ENCODE assay signal across 3 cellular contexts in the genomic region with DNA sequence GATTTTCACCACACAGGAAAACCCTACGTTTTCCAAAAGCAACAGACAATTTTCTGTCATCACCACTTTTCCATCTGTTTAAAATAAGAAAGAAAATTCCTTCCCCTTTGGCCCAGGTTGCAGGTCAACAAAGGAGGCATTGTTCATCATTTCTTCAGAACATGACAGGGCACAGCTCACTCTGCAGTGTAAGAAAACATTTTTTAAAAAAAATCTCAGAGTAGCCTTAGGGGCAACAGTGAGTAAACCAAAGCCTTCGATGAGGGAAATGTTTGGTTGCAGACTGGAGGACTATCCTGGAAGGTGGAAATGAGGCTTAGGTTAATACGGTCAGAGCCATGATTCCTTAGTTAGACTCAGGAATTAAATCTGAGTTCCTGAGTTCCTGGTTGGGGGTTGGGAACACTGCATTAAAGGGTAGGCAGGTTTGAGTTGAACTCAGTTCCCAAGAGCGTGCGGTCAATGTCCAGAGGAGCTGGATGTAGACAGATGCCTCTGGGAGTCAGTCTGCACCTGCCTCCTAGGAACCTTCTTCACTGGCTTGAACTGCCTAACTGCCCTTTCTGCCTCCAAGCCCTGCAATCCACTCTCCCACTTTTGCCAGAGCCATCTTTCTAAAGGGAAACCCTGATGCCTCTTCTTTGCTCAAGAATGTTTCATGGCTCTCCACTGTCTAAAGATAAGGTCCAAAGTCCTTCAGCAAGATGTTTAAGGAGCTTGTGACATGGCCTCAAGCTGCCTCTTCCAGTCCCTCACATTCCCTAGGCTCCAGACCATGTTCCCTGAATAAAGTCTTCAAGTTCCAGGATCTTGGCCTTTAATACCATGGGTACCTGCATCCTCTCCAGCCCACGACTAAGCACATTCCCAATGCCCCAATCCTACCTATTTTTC.
TF ChIP-seq lines count a peak whose summit lies in the region.

No MANE protein-coding gene starts in this region.

TF ChIP-seq in H1, 55 proteins besides CTCF, POLR2A, EP300 and RAD21:
- TF ChIP-seq FOSL1 (IDR thresholded peaks at IDR 0.05; ENCODE audit: insufficient read depth, low read depth, low read length), result no peak
- TF ChIP-seq, protein P1, sequence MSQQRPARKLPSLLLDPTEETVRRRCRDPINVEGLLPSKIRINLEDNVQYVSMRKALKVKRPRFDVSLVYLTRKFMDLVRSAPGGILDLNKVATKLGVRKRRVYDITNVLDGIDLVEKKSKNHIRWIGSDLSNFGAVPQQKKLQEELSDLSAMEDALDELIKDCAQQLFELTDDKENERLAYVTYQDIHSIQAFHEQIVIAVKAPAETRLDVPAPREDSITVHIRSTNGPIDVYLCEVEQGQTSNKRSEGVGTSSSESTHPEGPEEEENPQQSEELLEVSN (IDR thresholded peaks at IDR 0.05), result peak; percentile 21; the same call in 1 of the 2 replicates
- TF ChIP-seq BACH1 (IDR thresholded peaks at IDR 0.05; ENCODE audit: low read length), result peak; percentile 46; the same call in 1 of the 2 replicates

TF ChIP-seq in GM12891, 5 proteins besides CTCF, POLR2A, EP300 and RAD21:
- no peak for TF ChIP-seq SPI1 (IDR thresholded peaks at IDR 0.05; ENCODE audit: low read depth, low read length)
- TF ChIP-seq TAF1 (IDR thresholded peaks at IDR 0.05; ENCODE audit: low read depth, low read length), result no peak
- no peak for TF ChIP-seq POU2F2 (IDR thresholded peaks at IDR 0.05; ENCODE audit: low read depth, low read length)
- no peak for TF ChIP-seq POLR2AphosphoS5 (IDR thresholded peaks at IDR 0.05; ENCODE audit: low read depth, low read length)
- no peak for TF ChIP-seq PAX5 (IDR thresholded peaks at IDR 0.05; ENCODE audit: insufficient read depth, low read length, severe bottlenecking)
TF ChIP-seq in GM12891: peak in this region for 0.

TF ChIP-seq in SK-N-SH, 30 proteins besides CTCF, POLR2A, EP300 and RAD21:
- TF ChIP-seq FOXM1 (IDR thresholded peaks at IDR 0.05; ENCODE audit: low read depth) (no peak), NRF1 (IDR thresholded peaks at IDR 0.05; ENCODE audit: low read depth, low read length) (no peak)
- TF ChIP-seq, protein P2, sequence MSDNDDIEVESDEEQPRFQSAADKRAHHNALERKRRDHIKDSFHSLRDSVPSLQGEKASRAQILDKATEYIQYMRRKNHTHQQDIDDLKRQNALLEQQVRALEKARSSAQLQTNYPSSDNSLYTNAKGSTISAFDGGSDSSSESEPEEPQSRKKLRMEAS (IDR thresholded peaks at IDR 0.05; ENCODE audit: low read depth), result no peak
TF ChIP-seq in SK-N-SH: peak in this region for 0.
